ENCODE assay signal across 15 cellular contexts in genomic region chr2:114709936-114710850, GRCh38.
DNase-seq lines count a peak whose midpoint lies in the region; ATAC-seq and TF ChIP-seq lines count a peak whose summit lies in the region.
"Had no signal": no experiment of that assay in that cellular context is flagged by ENCODE, and none has a peak within 500 bp of the region (broad histone marks: within the 10 kb centered on the region; RNA-seq: fewer than 3 reads in every experiment).

No MANE protein-coding gene starts in this region.

- H3K4me1 ChIP-seq in HUES48 (ENCODE audit: control insufficient read depth, insufficient read depth, low read length) (peaks cover 41% of the 10 kb centered on the region), NT2/D1 (ENCODE audit: insufficient read depth, insufficient read length) (no peaks in the 10 kb centered on the region), iPS-20b (ENCODE audit: insufficient read depth, low read length) (peaks cover 28% of the 10 kb centered on the region; the same call in 1 of the 2 replicates)
- H3K4me1 ChIP-seq: A549, BE2C, Caco-2 had no signal

- H3K27me3 Mint-ChIP-seq in endothelial cell (ENCODE audit: unreplicated experiment), result no peaks in the 10 kb centered on the region

- no peaks in the 10 kb centered on the region for H3K27me3 ChIP-seq in HUES48 (ENCODE audit: control insufficient read depth, insufficient read depth, low read length)
- no peaks in the 10 kb centered on the region for H3K27me3 ChIP-seq in NT2/D1 (ENCODE audit: insufficient read depth, insufficient read length)
- H3K27me3 ChIP-seq in iPS-20b (ENCODE audit: insufficient read depth, low read length), result no peaks in the 10 kb centered on the region
- H3K27me3 ChIP-seq: BE2C had no signal

- H3K4me3 ChIP-seq in HUES48 (ENCODE audit: low read depth, low read length) (no peak overlapping the region), NT2/D1 (ENCODE audit: insufficient read length, low read depth) (no peak overlapping the region), iPS-20b (ENCODE audit: low read length) (no peak overlapping the region)
- H3K4me3 ChIP-seq: A549 had no signal

- H3K9ac ChIP-seq in HUES48 (ENCODE audit: low read depth, low read length) (no peak overlapping the region), NT2/D1 (ENCODE audit: insufficient read length, low read depth) (no peak overlapping the region), iPS-20b (ENCODE audit: low read depth, low read length) (peak overlapping the region; percentile 6; the same call in 1 of the 2 replicates)

- no peaks in the 10 kb centered on the region for H3K4me1 Mint-ChIP-seq in endothelial cell (ENCODE audit: unreplicated experiment)
- H3K4me1 Mint-ChIP-seq: CD4-positive, alpha-beta memory T cell had no signal

- H3K9me3 Mint-ChIP-seq in endothelial cell (ENCODE audit: unreplicated experiment), result peaks cover 4% of the 10 kb centered on the region

- no peak for TF ChIP-seq CTCF in endothelial cell (IDR thresholded peaks at IDR 0.05; ENCODE audit: unreplicated experiment)

- H3K27ac ChIP-seq in HUES48 (ENCODE audit: low read depth, low read length) (peak overlapping the region; percentile 82), iPS-20b (ENCODE audit: low read length) (peak overlapping the region; percentile 82)
- H3K27ac ChIP-seq: A549, C4-2B had no signal

- no peak for ATAC-seq in GM19328 (IDR thresholded peaks at IDR 0.05; ENCODE audit: unreplicated experiment)
- ATAC-seq: A549 had no signal

- H3K36me3 ChIP-seq in HUES48 (ENCODE audit: control insufficient read depth, insufficient read depth, low read length) (no peaks in the 10 kb centered on the region), NT2/D1 (ENCODE audit: insufficient read depth, insufficient read length, low read length) (no peaks in the 10 kb centered on the region), iPS-20b (ENCODE audit: insufficient read depth, low read depth, low read length) (no peaks in the 10 kb centered on the region)
- H3K36me3 ChIP-seq: BE2C had no signal

- DNase-seq in NT2/D1 (ENCODE audit: low read depth, low spot score) (peak; percentile 25), endothelial cell (ENCODE audit: low spot score) (no peak), NCI-H1048 (lab: John Stamatoyannopoulos, UW) (no peak)
- no peak for DNase-seq in stimulated activated naive CD4-positive, alpha-beta T cell treated with Interleukin-2 at 50 U/mL for 16 hours (lab: John Stamatoyannopoulos, UW)
- DNase-seq: BE2C; Caco-2; CD4-positive, alpha-beta memory T cell; DMS53; GF-D8; GOT3 had no signal

- H3K4me3 Mint-ChIP-seq in endothelial cell (ENCODE audit: unreplicated experiment), result no peak overlapping the region
- H3K4me3 Mint-ChIP-seq: CD4-positive, alpha-beta memory T cell had no signal

- H3K36me3 Mint-ChIP-seq in endothelial cell (ENCODE audit: low read depth, unreplicated experiment), result peaks cover 3% of the 10 kb centered on the region
- H3K36me3 Mint-ChIP-seq: CD4-positive, alpha-beta memory T cell had no signal

- H3K9me3 ChIP-seq in HUES48 (ENCODE audit: control insufficient read depth, insufficient read depth, low read length), result no peaks in the 10 kb centered on the region
- H3K9me3 ChIP-seq in NT2/D1 (ENCODE audit: insufficient read depth, low read length), result peaks cover 13% of the 10 kb centered on the region
- H3K9me3 ChIP-seq in iPS-20b (ENCODE audit: insufficient read depth, low read depth, low read length), result no peaks in the 10 kb centered on the region
- H3K9me3 ChIP-seq: A549, BE2C, Caco-2 had no signal

- no peak overlapping the region for H3K27ac Mint-ChIP-seq in endothelial cell (ENCODE audit: unreplicated experiment)
- H3K27ac Mint-ChIP-seq: CD4-positive, alpha-beta memory T cell had no signal
